ENCODE assay signal across 8 cellular contexts in the genomic region with DNA sequence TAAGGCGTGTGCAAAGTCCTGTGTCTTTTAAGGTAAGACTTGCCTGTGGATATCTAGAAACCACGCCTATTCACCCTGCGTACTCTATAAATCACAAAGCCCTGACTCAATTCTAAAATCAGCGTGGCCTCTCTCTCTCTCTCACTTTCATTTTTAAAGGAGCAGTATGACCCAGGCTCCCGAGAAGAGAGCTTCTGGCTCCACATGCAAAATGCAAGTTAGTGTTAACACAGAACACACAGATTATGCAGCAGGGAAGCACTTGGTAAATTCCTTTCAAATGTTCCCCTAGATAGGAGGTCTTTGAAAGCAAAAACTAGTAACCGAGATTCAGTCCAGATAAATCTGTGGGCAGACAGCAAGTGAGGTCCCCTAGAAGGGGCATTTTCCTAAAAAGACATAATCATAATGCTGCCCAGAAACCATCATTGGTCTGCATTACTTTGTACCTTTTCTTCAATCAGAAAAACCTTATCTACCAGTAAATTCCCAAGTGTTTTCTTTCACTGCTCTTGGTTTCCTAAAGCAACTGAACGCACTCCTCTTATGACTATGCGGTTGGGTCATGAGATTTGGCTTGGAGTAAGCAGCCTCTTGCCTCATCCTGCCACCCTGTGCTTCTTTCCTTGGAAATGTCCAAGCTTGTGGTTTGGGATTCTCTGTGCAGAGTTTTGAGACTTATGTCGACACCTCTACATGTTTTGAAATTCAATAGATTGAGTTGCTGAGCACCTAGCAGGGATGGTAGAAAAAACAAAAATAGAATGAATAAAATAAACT. TPM values are rescaled to one million over a fixed set of nuclear protein-coding genes. Genes with fewer than 3 reads are reported as not detected.
DNase-seq lines count a peak whose midpoint lies in the region; ATAC-seq, FAIRE-seq and TF ChIP-seq lines count a peak whose summit lies in the region.

No MANE protein-coding gene starts in this region.

- H3K4me1 ChIP-seq in GM23338 (ENCODE audit: insufficient read depth): peaks cover 15% of the 10 kb centered on the region; the same call in 1 of the 2 replicates
- H3K4me1 ChIP-seq in GM12878 (ENCODE audit: control insufficient read depth, insufficient read depth, low read length): peaks cover 18% of the 10 kb centered on the region

- TF ChIP-seq EP300 in GM12878 (IDR thresholded peaks at IDR 0.05; ENCODE audit: borderline replicate concordance in 1 of 2, control insufficient read depth in 1 of 2, low read depth in 2 of 2, low read length in 2 of 2): peak; percentile 67 to 89

- CTCF ChIA-PET in GM12878 (lab: Yijun Ruan, JAX): interaction anchor here (0.8 to 3.4 kb wide), 3 partner anchors 12 to 536 kb away, joined by 3 to 9 read pairs (median 7); no protein-coding TSS in a partner anchor

- no peaks in the 10 kb centered on the region for H3K36me3 Mint-ChIP-seq in GM23338 (ENCODE audit: low read depth)

- H3K4me1 Mint-ChIP-seq in GM23338: peaks cover 7% of the 10 kb centered on the region; the same call in 2 of the 3 replicates

- peaks cover under 1% of the 10 kb centered on the region; the same call in 1 of the 2 replicates for H3K9me2 ChIP-seq in GM23338 (ENCODE audit: insufficient read depth)

- no peaks in the 10 kb centered on the region for H3K27me3 ChIP-seq in GM23338 (ENCODE audit: insufficient read depth)
- no peaks in the 10 kb centered on the region for H3K27me3 ChIP-seq in GM12878 (replicated peaks in 1 of 2; ENCODE audit: control insufficient read depth in 2 of 2, insufficient read depth in 2 of 2, low read length in 1 of 2)
- H3K27me3 ChIP-seq in kidney epithelial cell (ENCODE audit: control insufficient read depth, insufficient read depth, low read length): no peaks in the 10 kb centered on the region

- RAD21 ChIA-PET in GM12878 (lab: Charles Lee; ENCODE audit: unreplicated experiment): interaction anchor here (1.7 to 2.3 kb wide), 2 partner anchors 72 to 530 kb away, joined by 4 to 7 read pairs; no protein-coding TSS in a partner anchor

- POLR2A ChIA-PET in GM12878 (lab: Charles Lee): no interaction called here

- in situ Hi-C loops in GM12878 (cut with MboI): no loop called here

- peaks cover 3% of the 10 kb centered on the region for H3K27me3 Mint-ChIP-seq in GM23338 (ENCODE audit: insufficient read depth, low read depth, poor library complexity)

- no peak for TF ChIP-seq POLR2A in GM12878 (IDR thresholded peaks at IDR 0.05; ENCODE audit: low read depth, low read length)

- TF ChIP-seq CTCF in GM23338 (conservative IDR thresholded peaks at IDR 0.05; ENCODE audit: low read depth in 2 of 2): no peak
- no peak for TF ChIP-seq CTCF in GM12878 (IDR thresholded peaks at IDR 0.05 in 2 of 3, conservative IDR thresholded peaks at IDR 0.05 in 1 of 3; ENCODE audit: control insufficient read depth in 2 of 3, extremely low read depth in 1 of 3, insufficient read depth in 1 of 3, low read depth in 3 of 3, low read length in 3 of 3)
- TF ChIP-seq CTCF in kidney epithelial cell (IDR thresholded peaks at IDR 0.05; ENCODE audit: insufficient read depth, low read length, poor library complexity, severe bottlenecking): no peak

- no peaks in the 10 kb centered on the region for H3K79me2 ChIP-seq in GM23338 (replicated peaks; ENCODE audit: insufficient read depth)
- H3K79me2 ChIP-seq in GM12878 (ENCODE audit: control insufficient read depth, insufficient read depth, low read length): no peaks in the 10 kb centered on the region

- peak; percentile 92 for FAIRE-seq in GM12878 (lab: Jason Lieb, UNC)

- H3K27ac ChIP-seq in GM23338 (ENCODE audit: low read depth) (no peak overlapping the region), GM12878 (ENCODE audit: control insufficient read depth, insufficient read depth) (peak overlapping the region; percentile 22; the same call in 1 of the 2 replicates)

- peak; percentile 3 for DNase-seq in GM23338 (ENCODE audit: low spot score)
- peak; percentile 80 for DNase-seq in M059J (ENCODE audit: low read depth)
- peak; percentile 70 for DNase-seq in GM12878 (ENCODE audit: low read depth, low spot score)
- peak; percentile 51 for DNase-seq in kidney epithelial cell (ENCODE audit: low read depth)
- peak; percentile 31 for DNase-seq in stimulated activated CD4-positive, alpha-beta T cell treated with anti-CD3 and anti-CD28 coated beads, Interleukin-4, amount 100 ng/mL, for 24 hours
- no peak for DNase-seq in SW 1271 (lab: John Stamatoyannopoulos, UW)
- DNase-seq in HT-29 (ENCODE audit: low spot score): no peak

- H4K20me1 ChIP-seq in GM23338 (replicated peaks; ENCODE audit: insufficient read depth): no peaks in the 10 kb centered on the region
- no peaks in the 10 kb centered on the region for H4K20me1 ChIP-seq in GM12878 (ENCODE audit: control insufficient read depth, insufficient read depth)

- SMC1A ChIA-PET in GM12878 (lab: Charles Lee; ENCODE audit: uncharacterized antibody, unreplicated experiment): interaction anchor here (0.6 to 1.3 kb wide), 7 partner anchors 11 to 1266 kb away, joined by 3 to 7 read pairs (median 3); no protein-coding TSS in a partner anchor

- H3K4me3 Mint-ChIP-seq in GM23338: no peak overlapping the region

- H3K9me3 Mint-ChIP-seq in GM23338: no peaks in the 10 kb centered on the region

- H3K4me3 ChIP-seq in GM23338 (no peak overlapping the region), GM12878 (peak overlapping the region; percentile 4; the same call in 1 of the 2 replicates), kidney epithelial cell (ENCODE audit: low read depth, low read length) (no peak overlapping the region)

- TF ChIP-seq RAD21 in GM12878 (IDR thresholded peaks at IDR 0.05; ENCODE audit: insufficient read depth, low read depth, low read length): no peak

- intact Hi-C loops in GM12878 (cut with micrococcal nuclease; ENCODE audit: unreplicated experiment): loop anchor here (5.0 kb wide), 1 partner anchor 415 kb away; no protein-coding TSS in a partner anchor

- H3K36me3 ChIP-seq in GM23338 (ENCODE audit: insufficient read depth): no peaks in the 10 kb centered on the region
- no peaks in the 10 kb centered on the region for H3K36me3 ChIP-seq in GM12878 (ENCODE audit: control insufficient read depth in 2 of 2, insufficient read depth in 2 of 2, low read length in 1 of 2)
- no peaks in the 10 kb centered on the region for H3K36me3 ChIP-seq in kidney epithelial cell (ENCODE audit: control insufficient read depth, insufficient read depth, low read length)

- no peak overlapping the region for H3K9ac ChIP-seq in GM12878 (ENCODE audit: control insufficient read depth, insufficient read depth, low read length)

- H3K27ac Mint-ChIP-seq in GM23338: no peak overlapping the region

- no peaks in the 10 kb centered on the region for H3F3A ChIP-seq in GM23338 (replicated peaks; ENCODE audit: low read depth)

- 28% methylated on average over 9 of the region's 9 CpGs for WGBS in GM12878 (ENCODE audit: insufficient coverage, insufficient replicate concordance, low lambda C conversion rate, missing lambda C conversion rate)

- ATAC-seq in GM18499 (IDR thresholded peaks at IDR 0.05; ENCODE audit: insufficient read depth, unreplicated experiment) (peak; percentile 98), GM23338 (peak; percentile 45), GM12878 (peak; percentile 99)

- no peaks in the 10 kb centered on the region; the same call in 2 of the 3 replicates for H3K9me3 ChIP-seq in GM12878 (replicated peaks; ENCODE audit: control insufficient read depth, insufficient read depth, low read length)

- no TSS peak for BruUV-seq in GM12878 (replicated peaks; lab: Mats Ljungman, UMichigan)

- H3K4me2 ChIP-seq in GM23338 (no peak overlapping the region), GM12878 (ENCODE audit: control insufficient read depth, insufficient read depth) (peak overlapping the region; percentile 76)

- H2AFZ ChIP-seq in GM23338 (peak overlapping the region; percentile 90), GM12878 (ENCODE audit: control insufficient read depth, low read depth, low read length) (peak overlapping the region; percentile 29)

TF ChIP-seq in GM23338, 12 proteins besides CTCF, POLR2A, EP300 and RAD21 (continues in another document):
- TF ChIP-seq ZNF331 (CRISPR knock-in tag; IDR thresholded peaks at IDR 0.05; ENCODE audit: low read depth): no peak

TF ChIP-seq in GM12878, 131 proteins besides CTCF, POLR2A, EP300 and RAD21 (continues in another document):
- TF ChIP-seq JUNB (IDR thresholded peaks at IDR 0.05): peak; percentile 99
- TF ChIP-seq, protein P1, sequence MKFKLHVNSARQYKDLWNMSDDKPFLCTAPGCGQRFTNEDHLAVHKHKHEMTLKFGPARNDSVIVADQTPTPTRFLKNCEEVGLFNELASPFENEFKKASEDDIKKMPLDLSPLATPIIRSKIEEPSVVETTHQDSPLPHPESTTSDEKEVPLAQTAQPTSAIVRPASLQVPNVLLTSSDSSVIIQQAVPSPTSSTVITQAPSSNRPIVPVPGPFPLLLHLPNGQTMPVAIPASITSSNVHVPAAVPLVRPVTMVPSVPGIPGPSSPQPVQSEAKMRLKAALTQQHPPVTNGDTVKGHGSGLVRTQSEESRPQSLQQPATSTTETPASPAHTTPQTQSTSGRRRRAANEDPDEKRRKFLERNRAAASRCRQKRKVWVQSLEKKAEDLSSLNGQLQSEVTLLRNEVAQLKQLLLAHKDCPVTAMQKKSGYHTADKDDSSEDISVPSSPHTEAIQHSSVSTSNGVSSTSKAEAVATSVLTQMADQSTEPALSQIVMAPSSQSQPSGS (IDR thresholded peaks at IDR 0.05; ENCODE audit: low read length): peak; percentile 65; the same call in 1 of the 2 replicates

RNA-seq across cellular contexts. Expression of a gene that starts 31.7 kb away (rescaled TPM):
- total RNA-seq in GM23338 (2014; rRNA removed; shearing (Covaris generic)): 1.6 and 4.4 TPM in 2 replicates
- polyA plus RNA-seq in GM23338 (2016; fragmentation: Nextera tagmentation; extraction: Ambion mirVana) (1.7 and 2.1 TPM in 2 replicates), GM12878 (2011; rRNA removed) (2.3 and 2.6 TPM in 2 replicates), GM12878 (2014; fragmentation: Illumina TruSeq; extraction: Trizol) (3.8 and 4.9 TPM in 2 replicates), GM12878 (2014; fragmentation: Nextera tagmentation; extraction: Ambion mirVana) (1 to 10 TPM; 1.6 to 3.0 TPM), GM12878 (2014; rRNA removed) (2.5 and 2.6 TPM in 2 replicates), GM12878 (2016; fragmentation: Nextera tagmentation; extraction: Ambion mirVana) (1 to 10 TPM; 2.6 to 3.3 TPM)
- total RNA-seq in M059J (2014; rRNA removed; shearing (Covaris generic)): 0.44 and 0.54 TPM in 2 replicates
- 4.2 and 4.7 TPM in 2 replicates for total RNA-seq in GM12878 (2013; cell fraction: nucleolus; rRNA removed)
- total RNA-seq in GM12878 (2014; rRNA removed) (6.3 and 8.2 TPM in 2 replicates), GM12878 (2014; rRNA removed; fragmentation: Illumina TruSeq; extraction: Trizol) (8.0 and 8.6 TPM in 2 replicates), GM12878 (2021) (10.0 and 10.1 TPM in 2 replicates), kidney epithelial cell (0.79 and 0.82 TPM in 2 replicates)
- not detected for polyA plus RNA-seq in GM12878 (2011; ENCODE audit: low read depth)
- polyA plus RNA-seq in GM12878 (2011; cell fraction: cytosol; rRNA removed): 1.6 and 2.1 TPM in 2 replicates
- polyA plus RNA-seq in GM12878 (2011; cell fraction: nucleus; rRNA removed): 1.9 and 2.3 TPM in 2 replicates
- polyA plus RNA-seq in GM12878 (2012): 0.03 and 0.08 TPM in 2 replicates
- 12.4 and 17.6 TPM in 2 replicates for polyA minus RNA-seq in GM12878 (2011; rRNA and poly(A)+ RNA removed)
- 1.6 and 2.6 TPM in 2 replicates for polyA minus RNA-seq in GM12878 (2011; cell fraction: cytosol; rRNA and poly(A)+ RNA removed)
- polyA minus RNA-seq in GM12878 (2011; cell fraction: nucleus; rRNA and poly(A)+ RNA removed): 2.9 and 4.6 TPM in 2 replicates
- 0.18 and 0.23 TPM in 2 replicates for total RNA-seq in HT-29 (2014; rRNA removed; shearing (Covaris generic))

Comparison
In these comparisons a context has a peak if more than half of its experiments do, and no peak if none do; other contexts are left out.
1. ATAC-seq: peak in every context shown above with its lines; median percentile 99 in GM12878; 98 in GM18499; 45 in GM23338.
2. DNase-seq: peak in GM23338 (single experiment), M059J (single experiment), GM12878 (single experiment), kidney epithelial cell (single experiment) and stimulated activated CD4-positive, alpha-beta T cell treated with anti-CD3 and anti-CD28 coated beads, Interleukin-4, amount 100 ng/mL, for 24 hours (single experiment); none in SW 1271 (0 of 2) and HT-29 (single experiment).